ENCODE assay signal across 16 cellular contexts in genomic region chr2:38596229-38596628, GRCh38. TPM values are rescaled to one million over a fixed set of nuclear protein-coding genes. Genes with fewer than 3 reads are reported as not detected.
DNase-seq lines count a peak whose midpoint lies in the region; ATAC-seq and TF ChIP-seq lines count a peak whose summit lies in the region.
"Had no signal": no experiment of that assay in that cellular context is flagged by ENCODE, and none has a peak within 500 bp of the region (broad histone marks: within the 10 kb centered on the region; RNA-seq: fewer than 3 reads in every experiment).

No MANE protein-coding gene starts in this region.

- H3K9me3 ChIP-seq in DND-41 (ENCODE audit: insufficient read depth, low read length, severe bottlenecking) (no peaks in the 10 kb centered on the region), neutrophil (no peaks in the 10 kb centered on the region)
- H3K9me3 ChIP-seq: upper lobe of right lung had no signal

- DNase-seq in activated CD8-positive, alpha-beta memory T cell treated with anti-CD3 and anti-CD28 coated beads, Interleukin-2, amount 10 ng/mL, durations not matched to agents 7 days and 5 days, result no peak
- no peak for DNase-seq in activated CD8-positive, alpha-beta memory T cell treated with anti-CD3 and anti-CD28 coated beads, Interleukin-2, amount 50 U/mL, for 48 hours
- peak; percentile 30 for DNase-seq in DND-41
- DNase-seq in activated CD4-positive, alpha-beta memory T cell treated with anti-CD3 and anti-CD28 coated beads, Interleukin-2, amount 10 ng/mL, durations not matched to agents 7 days and 5 days, result no peak
- DNase-seq in pons (ENCODE audit: low spot score), result no peak
- no peak for DNase-seq in omental fat pad (ENCODE audit: low spot score)
- DNase-seq in NCI-H69 (lab: John Stamatoyannopoulos, UW), result no peak
- DNase-seq: activated CD4-positive, alpha-beta T cell treated with anti-CD3 and anti-CD28 coated beads, Interleukin-2, amount 50 U/mL, for 48 hours; brain microvascular endothelial cell; GOT3; NCI-H2081 treated with DMSO at 0.1 percent for 48 hours; SHP77 treated with DMSO at 0.1 percent for 48 hours; stimulated activated CD8-positive, alpha-beta memory T cell treated with anti-CD3 and anti-CD28 coated beads, Interleukin-4, amount 100 ng/mL, for 48 hours; upper lobe of right lung had no signal

- no peak overlapping the region for H2AFZ ChIP-seq in DND-41 (ENCODE audit: low read depth, low read length)

- H3K4me2 ChIP-seq in DND-41 (ENCODE audit: insufficient read depth, low read length), result peak overlapping the region; percentile 11; the same call in 1 of the 2 replicates

- H3K4me3 Mint-ChIP-seq in activated CD8-positive, alpha-beta memory T cell treated with anti-CD3 and anti-CD28 coated beads, Interleukin-2, amount 10 ng/mL, durations not matched to agents 7 days and 5 days, result peak overlapping the region; percentile 44
- peak overlapping the region; percentile 89 for H3K4me3 Mint-ChIP-seq in activated CD4-positive, alpha-beta memory T cell treated with anti-CD3 and anti-CD28 coated beads, Interleukin-2, amount 10 ng/mL, durations not matched to agents 7 days and 5 days

- CTCF ChIA-PET in activated CD8-positive, alpha-beta memory T cell treated with anti-CD3 and anti-CD28 coated beads, Interleukin-2, amount 10 ng/mL, durations not matched to agents 7 days and 5 days (lab: Charles Lee), result interaction anchor here (0.9 to 12.6 kb wide), 5 partner anchors 7 to 89 kb away, joined by 3 to 166 read pairs (median 7); partner anchors contain the start of gene GALM
- CTCF ChIA-PET in activated CD4-positive, alpha-beta memory T cell treated with anti-CD3 and anti-CD28 coated beads, Interleukin-2, amount 10 ng/mL, durations not matched to agents 7 days and 5 days (lab: Charles Lee), result interaction anchor here (2.0 to 11.9 kb wide), 4 partner anchors 13 to 126 kb away, joined by 6 to 109 read pairs (median 56); no protein-coding TSS in a partner anchor

- no peak overlapping the region for H3K27ac ChIP-seq in DND-41 (ENCODE audit: low read length)
- H3K27ac ChIP-seq in neutrophil, result peak overlapping the region; percentile 94
- H3K27ac ChIP-seq: brain microvascular endothelial cell, upper lobe of right lung had no signal

- H3K4me3 ChIP-seq in DND-41 (ENCODE audit: low read depth in 1 of 2, low read length in 2 of 2) (no peak overlapping the region), neutrophil (ENCODE audit: low read depth in 1 of 2, low read length in 1 of 2) (no peak overlapping the region)
- H3K4me3 ChIP-seq: upper lobe of right lung had no signal

- no peaks in the 10 kb centered on the region for H3K9me3 Mint-ChIP-seq in activated CD8-positive, alpha-beta memory T cell treated with anti-CD3 and anti-CD28 coated beads, Interleukin-2, amount 10 ng/mL, durations not matched to agents 7 days and 5 days (ENCODE audit: low read depth)
- H3K9me3 Mint-ChIP-seq in activated CD4-positive, alpha-beta memory T cell treated with anti-CD3 and anti-CD28 coated beads, Interleukin-2, amount 10 ng/mL, durations not matched to agents 7 days and 5 days, result no peaks in the 10 kb centered on the region

- peaks cover 13% of the 10 kb centered on the region for H3K36me3 ChIP-seq in DND-41 (ENCODE audit: insufficient read depth, low read length)
- H3K36me3 ChIP-seq in neutrophil, result peaks cover 5% of the 10 kb centered on the region
- H3K36me3 ChIP-seq: brain microvascular endothelial cell, upper lobe of right lung had no signal

- POLR2A ChIA-PET in activated CD4-positive, alpha-beta memory T cell treated with anti-CD3 and anti-CD28 coated beads, Interleukin-2, amount 10 ng/mL, durations not matched to agents 7 days and 5 days (lab: Charles Lee), result interaction anchor here (0.6 to 26.4 kb wide), 19 partner anchors 6 to 926 kb away, joined by 3 to 646 read pairs (median 6); partner anchors contain the start of genes GALM, HNRNPLL, SOS1 and SRSF7

- no peaks in the 10 kb centered on the region for H3K27me3 Mint-ChIP-seq in activated CD8-positive, alpha-beta memory T cell treated with anti-CD3 and anti-CD28 coated beads, Interleukin-2, amount 10 ng/mL, durations not matched to agents 7 days and 5 days
- no peaks in the 10 kb centered on the region for H3K27me3 Mint-ChIP-seq in activated CD4-positive, alpha-beta memory T cell treated with anti-CD3 and anti-CD28 coated beads, Interleukin-2, amount 10 ng/mL, durations not matched to agents 7 days and 5 days

- peaks cover 34% of the 10 kb centered on the region for H3K4me1 ChIP-seq in DND-41 (ENCODE audit: insufficient read depth, low read length)
- H3K4me1 ChIP-seq in neutrophil (ENCODE audit: control insufficient read depth in 1 of 2, insufficient read depth in 1 of 2, low read depth in 1 of 2, low read length in 1 of 2), result peaks cover 85 to 88% of the 10 kb centered on the region in 2 experiments

- peak overlapping the region; percentile 73 for H3K27ac Mint-ChIP-seq in activated CD8-positive, alpha-beta memory T cell treated with anti-CD3 and anti-CD28 coated beads, Interleukin-2, amount 10 ng/mL, durations not matched to agents 7 days and 5 days
- H3K27ac Mint-ChIP-seq in activated CD4-positive, alpha-beta memory T cell treated with anti-CD3 and anti-CD28 coated beads, Interleukin-2, amount 10 ng/mL, durations not matched to agents 7 days and 5 days, result peak overlapping the region; percentile 84

- ATAC-seq in activated CD8-positive, alpha-beta memory T cell treated with anti-CD3 and anti-CD28 coated beads, Interleukin-2, amount 10 ng/mL, durations not matched to agents 7 days and 5 days, result no peak
- peak; percentile 56 for ATAC-seq in DND-41 (ENCODE audit: insufficient read depth, low read depth)
- ATAC-seq in omental fat pad (ENCODE audit: low FRiP score), result no peak
- ATAC-seq: sciatic nerve, upper lobe of right lung had no signal

- peaks cover 100% of the 10 kb centered on the region for H3K79me2 ChIP-seq in DND-41 (ENCODE audit: insufficient read depth, low read length)

- no peak overlapping the region for H3K9ac ChIP-seq in DND-41 (ENCODE audit: low read depth, low read length)

- peaks cover 34% of the 10 kb centered on the region for H3K36me3 Mint-ChIP-seq in activated CD8-positive, alpha-beta memory T cell treated with anti-CD3 and anti-CD28 coated beads, Interleukin-2, amount 10 ng/mL, durations not matched to agents 7 days and 5 days
- H3K36me3 Mint-ChIP-seq in activated CD4-positive, alpha-beta memory T cell treated with anti-CD3 and anti-CD28 coated beads, Interleukin-2, amount 10 ng/mL, durations not matched to agents 7 days and 5 days (ENCODE audit: low read depth), result peaks cover 66% of the 10 kb centered on the region

- peaks cover 69% of the 10 kb centered on the region for H3K4me1 Mint-ChIP-seq in activated CD8-positive, alpha-beta memory T cell treated with anti-CD3 and anti-CD28 coated beads, Interleukin-2, amount 10 ng/mL, durations not matched to agents 7 days and 5 days
- peaks cover 68% of the 10 kb centered on the region for H3K4me1 Mint-ChIP-seq in activated CD4-positive, alpha-beta memory T cell treated with anti-CD3 and anti-CD28 coated beads, Interleukin-2, amount 10 ng/mL, durations not matched to agents 7 days and 5 days

- no peaks in the 10 kb centered on the region for H3K27me3 ChIP-seq in DND-41 (ENCODE audit: insufficient read depth, low read length, poor library complexity)
- H3K27me3 ChIP-seq in neutrophil, result no peaks in the 10 kb centered on the region
- H3K27me3 ChIP-seq: brain microvascular endothelial cell, upper lobe of right lung had no signal

- peaks cover 48% of the 10 kb centered on the region for H4K20me1 ChIP-seq in DND-41 (ENCODE audit: insufficient read depth, low read length)

- TF ChIP-seq CTCF in DND-41 (IDR thresholded peaks at IDR 0.05; ENCODE audit: borderline replicate concordance, extremely low read depth, low read length, poor library complexity, severe bottlenecking) (no peak), neutrophil (IDR thresholded peaks at IDR 0.05) (no peak), omental fat pad (IDR thresholded peaks at IDR 0.05) (no peak)

RNA-seq across cellular contexts. Expression of gene HNRNPLL, which starts 6.5 kb away (rescaled TPM):
- total RNA-seq in activated CD8-positive, alpha-beta memory T cell treated with anti-CD3 and anti-CD28 coated beads, Interleukin-2, amount 10 ng/mL, durations not matched to agents 7 days and 5 days, result 100 to 1,000 TPM in 1 of 2 experiments, 10 to 100 TPM in 1; 88.8 to 106 TPM
- 100 to 1,000 TPM; 104 to 119 TPM for total RNA-seq in activated CD4-positive, alpha-beta memory T cell treated with anti-CD3 and anti-CD28 coated beads, Interleukin-2, amount 10 ng/mL, durations not matched to agents 7 days and 5 days
- 10 to 100 TPM; 32.3 to 41.6 (median 36.4) TPM for total RNA-seq in omental fat pad
